Comparison of ENCODE assay signal across 31 cellular contexts in the genomic region with DNA sequence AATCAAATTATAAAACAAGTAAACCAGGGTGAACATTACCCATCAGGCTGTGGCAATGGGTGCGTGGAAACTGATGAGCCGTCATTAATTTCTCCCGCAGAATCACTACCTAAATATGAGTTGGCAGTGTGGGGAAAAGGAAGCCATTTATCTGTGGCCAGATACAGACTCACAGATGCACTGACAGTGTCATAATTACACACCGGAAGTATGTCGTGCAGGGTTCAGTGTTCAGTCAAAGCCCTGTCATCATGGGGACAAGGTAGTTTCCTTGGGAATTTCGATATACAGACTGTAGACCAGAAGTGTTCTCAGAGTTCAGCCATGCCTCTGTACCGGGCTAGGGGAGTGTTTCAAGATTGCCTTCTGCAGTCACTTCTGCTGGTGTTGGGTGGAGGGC.
"Had no signal": no experiment of that assay in that cellular context is flagged by ENCODE, and none has a peak within 500 bp of the region (broad histone marks: within the 10 kb centered on the region; RNA-seq: fewer than 3 reads in every experiment).

No MANE protein-coding gene starts in this region.

- DNase-seq: activated B cell treated with CpG ODN at 0.5 μM for 24 hours; activated CD4-positive, alpha-beta T cell treated with anti-CD3 and anti-CD28 coated beads for 48 hours; activated CD4-positive, alpha-beta T cell treated with anti-CD3 and anti-CD28 coated beads, Interleukin-2, amount 50 U/mL, for 1 hour; activated CD4-positive, alpha-beta T cell treated with anti-CD3 and anti-CD28 coated beads, Interleukin-2, amount 50 U/mL, for 48 hours; activated CD8-positive, alpha-beta memory T cell treated with anti-CD3 and anti-CD28 coated beads for 24 hours; activated CD8-positive, alpha-beta T cell treated with anti-CD3 and anti-CD28 coated beads for 36 hours; activated effector memory CD4-positive, alpha-beta T cell treated with Interleukin-2 at 50 U/mL for 16 hours; activated gamma-delta T cell treated with Interleukin-2 at 50 U/mL for 16 hours; activated naive CD4-positive, alpha-beta T cell treated with anti-CD3 and anti-CD28 coated beads, Interleukin-2, amount 50 U/mL, for 16 hours; activated naive CD4-positive, alpha-beta T cell treated with Interleukin-2 at 50 U/mL for 16 hours; activated T-cell treated with anti-CD3 and anti-CD28 coated beads, Interleukin-2, amount 50 U/mL, for 4 hours; amniotic stem cell; anterior cingulate cortex; central memory CD4-positive, alpha-beta T cell; cerebellar nuclear complex; colonic mucosa; effector CD8-positive, alpha-beta T cell; esophagus squamous epithelium; foreskin melanocyte; heart right ventricle; T-helper 2 cell; WERI-Rb-1 had no signal

- H3K36me3 ChIP-seq: cardiac muscle cell, colonic mucosa, esophagus squamous epithelium, gastroesophageal sphincter, heart right ventricle, WERI-Rb-1 had no signal

- H3K4me1 ChIP-seq: colonic mucosa, esophagus squamous epithelium, gastroesophageal sphincter, heart right ventricle had no signal

- H2AFZ ChIP-seq: hepatocyte had no signal

- H3K4me3 ChIP-seq: cardiac muscle cell, colonic mucosa, esophagus squamous epithelium, gastroesophageal sphincter, heart right ventricle, hepatocyte had no signal

- FAIRE-seq: astrocyte, endometrium, endothelial cell of umbilical vein had no signal

- H3K27me3 ChIP-seq: cardiac muscle cell, colonic mucosa had no signal

- H3K79me2 ChIP-seq: hepatocyte had no signal

- H3K9me3 ChIP-seq: colonic mucosa, esophagus squamous epithelium, gastroesophageal sphincter, heart right ventricle had no signal

- H3K4me2 ChIP-seq: hepatocyte had no signal

- ATAC-seq: activated CD4-positive, CD25-positive, alpha-beta regulatory T cell treated with anti-CD3 and anti-CD28 coated beads, Interleukin-2, amount 50 U/mL, for 24 hours; activated CD8-positive, alpha-beta T cell treated with anti-CD3 and anti-CD28 coated beads for 36 hours; activated T-cell treated with anti-CD3 and anti-CD28 coated beads, Interleukin-2, amount 50 U/mL, for 4 hours; activated T-helper 17 cell treated with anti-CD3 and anti-CD28 coated beads, Interleukin-2, amount 50 U/mL, for 72 hours; gastroesophageal sphincter; heart right ventricle had no signal

- H3K27ac ChIP-seq: cardiac muscle cell, colonic mucosa, epithelial cell of prostate, esophagus squamous epithelium, gastroesophageal sphincter, heart right ventricle, hepatocyte, WERI-Rb-1 had no signal
